Comparison of ENCODE assay signal across 12 cellular contexts in genomic region chr6:72864236-72864635, GRCh38.
DNase-seq lines count a peak whose midpoint lies in the region; ATAC-seq and TF ChIP-seq lines count a peak whose summit lies in the region.
"Had no signal": no experiment of that assay in that cellular context is flagged by ENCODE, and none has a peak within 500 bp of the region (broad histone marks: within the 10 kb centered on the region; RNA-seq: fewer than 3 reads in every experiment).

No MANE protein-coding gene starts in this region.

- ATAC-seq in psoas muscle (no peak), HG03571 (IDR thresholded peaks at IDR 0.05; ENCODE audit: unreplicated experiment) (no peak), GM21423 (IDR thresholded peaks at IDR 0.05; ENCODE audit: unreplicated experiment) (no peak)
- ATAC-seq: A549; CD8-positive, alpha-beta T cell had no signal

- H3K9me3 ChIP-seq in psoas muscle, result no peaks in the 10 kb centered on the region
- H3K9me3 ChIP-seq: A549 had no signal

- peaks cover 58% of the 10 kb centered on the region for H3K4me1 ChIP-seq in psoas muscle

- no peaks in the 10 kb centered on the region for H3K9me3 Mint-ChIP-seq in HFFc6
- H3K9me3 Mint-ChIP-seq: CD14-positive monocyte; CD8-positive, alpha-beta T cell had no signal

- 47 to 73% (median 49%) methylated on average over 1 of the region's 1 CpG for WGBS in psoas muscle, 3 donors

- peaks cover 5% of the 10 kb centered on the region for H3K36me3 Mint-ChIP-seq in HFFc6 (ENCODE audit: low read depth)
- H3K36me3 Mint-ChIP-seq: CD14-positive monocyte; CD8-positive, alpha-beta T cell had no signal

- no peaks in the 10 kb centered on the region for H3K36me3 ChIP-seq in psoas muscle (ENCODE audit: insufficient read depth in 1 of 2, low read depth in 1 of 2)

- no peaks in the 10 kb centered on the region for H3K27me3 ChIP-seq in psoas muscle (ENCODE audit: insufficient read depth in 3 of 3, low read length in 2 of 3)

- H3K27ac ChIP-seq in psoas muscle, result peak overlapping the region; percentile 86
- H3K27ac ChIP-seq: A549 had no signal

- 0 out of 2 replicates have a peak overlapping the region, but pooled peaks have one; percentile 7 for H3K27ac Mint-ChIP-seq in HFFc6
- H3K27ac Mint-ChIP-seq: CD8-positive, alpha-beta T cell had no signal

- H3K4me3 Mint-ChIP-seq in HFFc6, result no peak overlapping the region
- H3K4me3 Mint-ChIP-seq: CD14-positive monocyte; CD8-positive, alpha-beta T cell had no signal

- no peak for DNase-seq in HFFc6
- peak; percentile 12 for DNase-seq in cerebellar cortex (ENCODE audit: low spot score)
- no peak for DNase-seq in psoas muscle
- no peak for DNase-seq in activated CD8-positive, alpha-beta memory T cell treated with anti-CD3 and anti-CD28 coated beads for 24 hours
- DNase-seq: CD8-positive, alpha-beta T cell; COR-L47; DMS153; HCEC 1CT had no signal

- H3K27me3 Mint-ChIP-seq in HFFc6 (ENCODE audit: insufficient read depth), result no peaks in the 10 kb centered on the region; the same call in 1 of the 2 replicates

- peaks cover 95% of the 10 kb centered on the region for H3K4me1 Mint-ChIP-seq in HFFc6 (ENCODE audit: low read depth)

- no peak overlapping the region for H3K4me3 ChIP-seq in psoas muscle
- H3K4me3 ChIP-seq: A549 had no signal

- intact Hi-C loops in psoas muscle (cut with DNase I), result loop anchor here (2.0 to 10.0 kb wide), 3 partner anchors 111 to 261 kb away; no protein-coding TSS in a partner anchor

- TF ChIP-seq CTCF in HFFc6 (IDR thresholded peaks at IDR 0.05) (no peak), psoas muscle (IDR thresholded peaks at IDR 0.05) (no peak)
